In the genomic region with DNA sequence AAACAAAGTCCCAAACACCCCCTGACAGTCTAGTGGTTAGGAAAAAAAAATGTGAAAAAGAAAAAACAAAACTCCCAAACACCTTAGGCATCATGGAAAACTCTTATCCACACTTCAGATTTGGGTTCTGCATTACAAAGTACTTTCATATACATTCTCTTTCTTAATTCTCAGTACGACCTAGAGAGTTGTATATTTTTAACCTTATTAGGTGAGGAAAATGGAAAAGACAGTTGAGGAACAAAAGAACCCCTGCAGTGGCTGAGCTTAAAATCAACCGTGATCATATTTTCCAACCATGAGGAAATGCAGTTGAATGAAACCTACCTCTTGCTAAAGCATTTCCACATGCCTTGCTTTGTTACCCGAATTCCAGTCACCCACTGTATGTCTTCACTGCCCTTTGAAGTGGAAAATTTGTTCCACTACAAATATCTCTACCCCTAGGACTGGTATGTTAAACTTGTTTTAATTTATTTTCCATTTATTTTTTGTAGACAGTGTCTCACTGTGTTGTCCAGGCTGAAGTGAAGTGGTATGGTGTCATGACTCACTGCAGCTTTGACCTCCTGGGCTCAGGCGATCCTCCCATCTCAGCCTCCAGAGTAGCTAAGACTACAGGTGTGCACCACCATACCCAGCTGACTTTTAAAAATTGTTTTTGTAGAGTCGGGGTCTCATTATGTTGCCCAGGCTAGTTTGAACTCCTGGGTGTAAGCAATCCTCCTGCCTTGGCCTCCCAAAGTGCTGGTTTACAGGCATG, we compare ENCODE assay signal across 16 cellular contexts. TPM values are rescaled to one million over a fixed set of nuclear protein-coding genes. Genes with fewer than 3 reads are reported as not detected.
A peak's percentile ranks its signal among the peaks of the same experiment; 100 is the strongest.
DNase-seq lines count a peak whose midpoint lies in the region; ATAC-seq lines count a peak whose summit lies in the region.
"Had no signal": no experiment of that assay in that cellular context is flagged by ENCODE, and none has a peak within 500 bp of the region (broad histone marks: within the 10 kb centered on the region; RNA-seq: fewer than 3 reads in every experiment).

No MANE protein-coding gene starts in this region.

- no peak for DNase-seq in activated T-cell treated with anti-CD3 and anti-CD28 coated beads, Interleukin-2, amount 50 U/mL, for 24 hours
- no peak for DNase-seq in activated T-cell treated with anti-CD3 and anti-CD28 coated beads, Interleukin-2, amount 50 U/mL, for 1 hour
- DNase-seq in activated T-helper 1 cell treated with anti-CD3 and anti-CD28 coated beads, Interleukin-12 subunit alpha, Interleukin-12 subunit beta, Interleukin-2, Interleukin-4 antibody, amounts not matched to agents 30 ng/mL and 10 ng/mL and 1 ng/mL, durations not matched to agents 14 hours and 24 hours and 36 hours (ENCODE audit: low spot score) = no peak
- peak; percentile 23 for DNase-seq in left lobe of liver (ENCODE audit: low spot score)
- DNase-seq in ureter (ENCODE audit: low spot score) = peak; percentile 20
- DNase-seq in G401 (ENCODE audit: low spot score) = no peak
- no peak for DNase-seq in NCI-H510A treated with DMSO at 0.1 percent for 48 hours (lab: John Stamatoyannopoulos, UW)
- DNase-seq: activated naive CD4-positive, alpha-beta T cell treated with Interleukin-2 at 50 U/mL for 16 hours; brain microvascular endothelial cell; foreskin fibroblast; KG1; NCI-H1930; spleen; thyroid gland had no signal

- peaks cover 6% of the 10 kb centered on the region for H3K36me3 Mint-ChIP-seq in activated T-cell treated with anti-CD3 and anti-CD28 coated beads, Interleukin-2, amount 50 U/mL, for 24 hours (ENCODE audit: low read depth)
- H3K36me3 Mint-ChIP-seq in activated T-helper 1 cell treated with anti-CD3 and anti-CD28 coated beads, Interleukin-12 subunit alpha, Interleukin-12 subunit beta, Interleukin-2, Interleukin-4 antibody, amounts not matched to agents 30 ng/mL and 10 ng/mL and 1 ng/mL, durations not matched to agents 14 hours and 24 hours and 36 hours (ENCODE audit: low read depth) = peaks cover 2% of the 10 kb centered on the region

- in situ Hi-C loops in G401 (cut with HindIII; ENCODE audit: low sequenced_read_pairs) = no loop called here

- peak overlapping the region; percentile 92 for H3K27ac Mint-ChIP-seq in activated T-cell treated with anti-CD3 and anti-CD28 coated beads, Interleukin-2, amount 50 U/mL, for 24 hours
- peak overlapping the region; percentile 79 for H3K27ac Mint-ChIP-seq in activated T-helper 1 cell treated with anti-CD3 and anti-CD28 coated beads, Interleukin-12 subunit alpha, Interleukin-12 subunit beta, Interleukin-2, Interleukin-4 antibody, amounts not matched to agents 30 ng/mL and 10 ng/mL and 1 ng/mL, durations not matched to agents 14 hours and 24 hours and 36 hours
- H3K27ac Mint-ChIP-seq: dendritic cell treated with granulocyte-macrophage colony-stimulating factor and Interleukin-4, amounts not matched to agents 40 ng/mL and 50 ng/mL, for 4 days had no signal

- H3K4me3 Mint-ChIP-seq in activated T-cell treated with anti-CD3 and anti-CD28 coated beads, Interleukin-2, amount 50 U/mL, for 24 hours = peak overlapping the region; percentile 40
- peak overlapping the region; percentile 7 for H3K4me3 Mint-ChIP-seq in activated T-helper 1 cell treated with anti-CD3 and anti-CD28 coated beads, Interleukin-12 subunit alpha, Interleukin-12 subunit beta, Interleukin-2, Interleukin-4 antibody, amounts not matched to agents 30 ng/mL and 10 ng/mL and 1 ng/mL, durations not matched to agents 14 hours and 24 hours and 36 hours
- H3K4me3 Mint-ChIP-seq: dendritic cell treated with granulocyte-macrophage colony-stimulating factor and Interleukin-4, amounts not matched to agents 40 ng/mL and 50 ng/mL, for 4 days had no signal

- intact Hi-C loops in activated T-helper 1 cell treated with anti-CD3 and anti-CD28 coated beads, Interleukin-12 subunit alpha, Interleukin-12 subunit beta, Interleukin-2, Interleukin-4 antibody, amounts not matched to agents 30 ng/mL and 10 ng/mL and 1 ng/mL, durations not matched to agents 14 hours and 24 hours and 36 hours (cut with micrococcal nuclease) = loop anchor here (1.0 to 5.0 kb wide), 2 partner anchors 9 to 37 kb away; no protein-coding TSS in a partner anchor

- ATAC-seq in left lobe of liver = no peak
- ATAC-seq in GM21515 (IDR thresholded peaks at IDR 0.05; ENCODE audit: unreplicated experiment) = no peak

- no peaks in the 10 kb centered on the region for H3K27me3 Mint-ChIP-seq in activated T-cell treated with anti-CD3 and anti-CD28 coated beads, Interleukin-2, amount 50 U/mL, for 24 hours
- no peaks in the 10 kb centered on the region for H3K27me3 Mint-ChIP-seq in activated T-helper 1 cell treated with anti-CD3 and anti-CD28 coated beads, Interleukin-12 subunit alpha, Interleukin-12 subunit beta, Interleukin-2, Interleukin-4 antibody, amounts not matched to agents 30 ng/mL and 10 ng/mL and 1 ng/mL, durations not matched to agents 14 hours and 24 hours and 36 hours (ENCODE audit: insufficient read depth)
- H3K27me3 Mint-ChIP-seq: dendritic cell treated with granulocyte-macrophage colony-stimulating factor and Interleukin-4, amounts not matched to agents 40 ng/mL and 50 ng/mL, for 4 days had no signal

- no peaks in the 10 kb centered on the region for H3K9me3 Mint-ChIP-seq in activated T-cell treated with anti-CD3 and anti-CD28 coated beads, Interleukin-2, amount 50 U/mL, for 24 hours
- H3K9me3 Mint-ChIP-seq in activated T-helper 1 cell treated with anti-CD3 and anti-CD28 coated beads, Interleukin-12 subunit alpha, Interleukin-12 subunit beta, Interleukin-2, Interleukin-4 antibody, amounts not matched to agents 30 ng/mL and 10 ng/mL and 1 ng/mL, durations not matched to agents 14 hours and 24 hours and 36 hours = no peaks in the 10 kb centered on the region
- H3K9me3 Mint-ChIP-seq: dendritic cell treated with granulocyte-macrophage colony-stimulating factor and Interleukin-4, amounts not matched to agents 40 ng/mL and 50 ng/mL, for 4 days had no signal

- peaks cover 46% of the 10 kb centered on the region for H3K4me1 Mint-ChIP-seq in activated T-cell treated with anti-CD3 and anti-CD28 coated beads, Interleukin-2, amount 50 U/mL, for 24 hours (ENCODE audit: low read depth)
- H3K4me1 Mint-ChIP-seq in activated T-helper 1 cell treated with anti-CD3 and anti-CD28 coated beads, Interleukin-12 subunit alpha, Interleukin-12 subunit beta, Interleukin-2, Interleukin-4 antibody, amounts not matched to agents 30 ng/mL and 10 ng/mL and 1 ng/mL, durations not matched to agents 14 hours and 24 hours and 36 hours (ENCODE audit: low read depth) = peaks cover 62% of the 10 kb centered on the region

RNA-seq across cellular contexts. Expression of a gene that starts 56.9 kb away (rescaled TPM):
- total RNA-seq in activated T-helper 1 cell treated with anti-CD3 and anti-CD28 coated beads, Interleukin-12 subunit alpha, Interleukin-12 subunit beta, Interleukin-2, Interleukin-4 antibody, amounts not matched to agents 30 ng/mL and 10 ng/mL and 1 ng/mL, durations not matched to agents 14 hours and 24 hours and 36 hours = 86.6 and 91.8 TPM in 2 replicates
- total RNA-seq in left lobe of liver (58.9 TPM), ureter (14.1 TPM)
- total RNA-seq in G401 (2014; rRNA removed; shearing (Covaris generic)) = 23.2 and 33.5 TPM in 2 replicates

Comparison
In these comparisons a context has a peak if more than half of its experiments do, and no peak if none do; other contexts are left out.
1. DNase-seq: peak in left lobe of liver (single experiment) and ureter (single experiment); none in activated T-cell treated with anti-CD3 and anti-CD28 coated beads, Interleukin-2, amount 50 U/mL, for 24 hours (single experiment), activated T-cell treated with anti-CD3 and anti-CD28 coated beads, Interleukin-2, amount 50 U/mL, for 1 hour (single experiment), activated T-helper 1 cell treated with anti-CD3 and anti-CD28 coated beads, Interleukin-12 subunit alpha, Interleukin-12 subunit beta, Interleukin-2, Interleukin-4 antibody, amounts not matched to agents 30 ng/mL and 10 ng/mL and 1 ng/mL, durations not matched to agents 14 hours and 24 hours and 36 hours (single experiment), G401 (single experiment) and NCI-H510A treated with DMSO at 0.1 percent for 48 hours (single experiment).